ENCODE assay signal across 1 cellular context in genomic region chr1:118767971-118768370, GRCh38.
TF ChIP-seq lines count a peak whose summit lies in the region.

No MANE protein-coding gene starts in this region.

TF ChIP-seq in HepG2, 621 proteins besides CTCF, POLR2A, EP300 and RAD21 (continued from another document):
- TF ChIP-seq HMG20B (CRISPR knock-in tag; conservative IDR thresholded peaks at IDR 0.05) (no peak), ZNF577 (CRISPR knock-in tag; IDR thresholded peaks at IDR 0.05; ENCODE audit: borderline replicate concordance, low read depth) (no peak), ZNF766 (CRISPR knock-in tag; IDR thresholded peaks at IDR 0.05; ENCODE audit: borderline replicate concordance) (no peak)
TF ChIP-seq in HepG2: peak in this region for 0.
